ENCODE assay signal across 16 cellular contexts in genomic region chr6:169958510-169958909, GRCh38.
DNase-seq lines count a peak whose midpoint lies in the region; ATAC-seq and TF ChIP-seq lines count a peak whose summit lies in the region.
"Had no signal": no experiment of that assay in that cellular context is flagged by ENCODE, and none has a peak within 500 bp of the region (broad histone marks: within the 10 kb centered on the region; RNA-seq: fewer than 3 reads in every experiment).

No MANE protein-coding gene starts in this region.

- no peaks in the 10 kb centered on the region for H3K9me3 ChIP-seq in CD8-positive, alpha-beta T cell (ENCODE audit: low read length)
- H3K9me3 ChIP-seq in Peyer's patch, result no peaks in the 10 kb centered on the region
- no peaks in the 10 kb centered on the region for H3K9me3 ChIP-seq in colonic mucosa
- H3K9me3 ChIP-seq in spleen, result no peaks in the 10 kb centered on the region
- H3K9me3 ChIP-seq: sigmoid colon, tibial artery had no signal

- H3K27me3 ChIP-seq in CD8-positive, alpha-beta T cell (ENCODE audit: insufficient read depth, low read length), result no peaks in the 10 kb centered on the region
- no peaks in the 10 kb centered on the region for H3K27me3 ChIP-seq in Peyer's patch
- H3K27me3 ChIP-seq in colonic mucosa, result no peaks in the 10 kb centered on the region
- H3K27me3 ChIP-seq in spleen (replicated peaks in 1 of 7), result peaks cover 0 to 64% (median 23%) of the 10 kb centered on the region in 7 donors

- peak overlapping the region; percentile 53 for H3K27ac ChIP-seq in CD8-positive, alpha-beta T cell (ENCODE audit: low read depth, low read length)
- H3K27ac ChIP-seq in Peyer's patch, result peak overlapping the region in 3 of 4 donors; percentile 7 to 55 (median 40)
- no peak overlapping the region for H3K27ac ChIP-seq in colonic mucosa
- peak overlapping the region in 4 of 8 donors; percentile 46 to 80 (median 52) for H3K27ac ChIP-seq in spleen
- H3K27ac ChIP-seq: sigmoid colon, SK-N-MC, tibial artery had no signal

- no peaks in the 10 kb centered on the region for H3K36me3 Mint-ChIP-seq in CD8-positive, alpha-beta T cell
- H3K36me3 Mint-ChIP-seq: stimulated activated effector memory CD8-positive, alpha-beta T cell treated with anti-CD3 and anti-CD28 coated beads, Interleukin-12 subunit alpha, Interleukin-12 subunit beta, amount 100 ng/mL, for 72 hours had no signal

- TF ChIP-seq POLR2A in Peyer's patch (IDR thresholded peaks at IDR 0.05) (no peak), spleen (IDR thresholded peaks at IDR 0.05) (no peak)

- H3K4me3 ChIP-seq in CD8-positive, alpha-beta T cell (ENCODE audit: low read depth, low read length), result peak overlapping the region; percentile 0
- no peak overlapping the region for H3K4me3 ChIP-seq in Peyer's patch
- H3K4me3 ChIP-seq in colonic mucosa, result no peak overlapping the region
- peak overlapping the region in 1 of 8 donors; percentile 47 for H3K4me3 ChIP-seq in spleen
- H3K4me3 ChIP-seq: sigmoid colon, SK-N-MC, tibial artery had no signal

- DNase-seq in CD8-positive, alpha-beta T cell, result peak in 1 of 7 experiments; percentile 42
- DNase-seq in Peyer's patch (peak in 1 of 3 donors; percentile 6), colonic mucosa (peak; percentile 4), spleen (peak; percentile 36), midbrain (lab: John Stamatoyannopoulos, UW) (no peak)
- DNase-seq in activated CD4-positive, CD25-positive, alpha-beta regulatory T cell (lab: John Stamatoyannopoulos, UW), result no peak
- DNase-seq: Calu3, EL, erythroblast, foreskin melanocyte, hypothalamus had no signal

- CTCF ChIA-PET in CD8-positive, alpha-beta T cell (lab: Charles Lee), result interaction anchor here (0.7 kb wide), 1 partner anchor 286 kb away, joined by 4 read pairs; no protein-coding TSS in a partner anchor

- no peak for ATAC-seq in CD8-positive, alpha-beta T cell
- no peak for ATAC-seq in GM18873 (IDR thresholded peaks at IDR 0.05; ENCODE audit: low FRiP score, unreplicated experiment)

- H3K36me3 ChIP-seq in CD8-positive, alpha-beta T cell (ENCODE audit: insufficient read depth, low read length), result no peaks in the 10 kb centered on the region
- H3K36me3 ChIP-seq in Peyer's patch (no peaks in the 10 kb centered on the region), colonic mucosa (no peaks in the 10 kb centered on the region), spleen (no peaks in the 10 kb centered on the region)
- H3K36me3 ChIP-seq: sigmoid colon, tibial artery had no signal

- H3K4me3 Mint-ChIP-seq in CD8-positive, alpha-beta T cell, result no peak overlapping the region
- H3K4me3 Mint-ChIP-seq: stimulated activated effector memory CD8-positive, alpha-beta T cell treated with anti-CD3 and anti-CD28 coated beads, Interleukin-12 subunit alpha, Interleukin-12 subunit beta, amount 100 ng/mL, for 72 hours had no signal

- intact Hi-C loops in CD8-positive, alpha-beta T cell (cut with DNase I, micrococcal nuclease), result loop anchor here (2.0 to 10.0 kb wide), 3 partner anchors 130 to 334 kb away; partner anchors contain the start of genes C6orf120 (in 1 of the 2) and WDR27 (in 1 of the 2)
- intact Hi-C loops in colonic mucosa (cut with DNase I) (no loop called here), spleen (cut with DNase I; ENCODE audit: low total_unique reads) (no loop called here)

- no peaks in the 10 kb centered on the region for H3K9me3 Mint-ChIP-seq in CD8-positive, alpha-beta T cell
- H3K9me3 Mint-ChIP-seq: stimulated activated effector memory CD8-positive, alpha-beta T cell treated with anti-CD3 and anti-CD28 coated beads, Interleukin-12 subunit alpha, Interleukin-12 subunit beta, amount 100 ng/mL, for 72 hours had no signal

- WGBS in spleen, 5 donors, result 88 to 96% (median 93%) methylated on average over 10 of the region's 10 CpGs

- H3K27me3 Mint-ChIP-seq in CD8-positive, alpha-beta T cell (ENCODE audit: low read depth), result peaks cover 3% of the 10 kb centered on the region

- peak overlapping the region; percentile 94 for H3K27ac Mint-ChIP-seq in CD8-positive, alpha-beta T cell
- H3K27ac Mint-ChIP-seq: stimulated activated effector memory CD8-positive, alpha-beta T cell treated with anti-CD3 and anti-CD28 coated beads, Interleukin-12 subunit alpha, Interleukin-12 subunit beta, amount 100 ng/mL, for 72 hours had no signal

- no peak overlapping the region for H3K9ac ChIP-seq in colonic mucosa (ENCODE audit: low read depth in 2 of 2, low read length in 2 of 2)

- H3K4me1 ChIP-seq in CD8-positive, alpha-beta T cell (ENCODE audit: insufficient read depth, low read length), result peaks cover 15% of the 10 kb centered on the region
- no peaks in the 10 kb centered on the region for H3K4me1 ChIP-seq in Peyer's patch
- no peaks in the 10 kb centered on the region for H3K4me1 ChIP-seq in colonic mucosa
- peaks cover 0 to 43% (median 21%) of the 10 kb centered on the region in 6 donors for H3K4me1 ChIP-seq in spleen

- peaks cover 26% of the 10 kb centered on the region for H3K4me1 Mint-ChIP-seq in CD8-positive, alpha-beta T cell (ENCODE audit: low read depth)
- H3K4me1 Mint-ChIP-seq: stimulated activated effector memory CD8-positive, alpha-beta T cell treated with anti-CD3 and anti-CD28 coated beads, Interleukin-12 subunit alpha, Interleukin-12 subunit beta, amount 100 ng/mL, for 72 hours had no signal

- TF ChIP-seq CTCF in CD8-positive, alpha-beta T cell (IDR thresholded peaks at IDR 0.05), result no peak
- TF ChIP-seq CTCF in Peyer's patch (IDR thresholded peaks at IDR 0.05), result no peak
- no peak for TF ChIP-seq CTCF in colonic mucosa (IDR thresholded peaks at IDR 0.05)
- TF ChIP-seq CTCF in spleen (IDR thresholded peaks at IDR 0.05 in 8 of 11, conservative IDR thresholded peaks at IDR 0.05 in 3 of 11), result no peak

- POLR2A ChIA-PET in CD8-positive, alpha-beta T cell (lab: Charles Lee), result interaction anchor here (0.5 kb wide), 1 partner anchor 131 kb away, joined by 3 read pairs; no protein-coding TSS in a partner anchor

Comparison
In these comparisons a context has a peak if more than half of its experiments do, and no peak if none do; other contexts are left out.
1. DNase-seq: peak in colonic mucosa (single experiment) and spleen (single experiment); none in activated CD4-positive, CD25-positive, alpha-beta regulatory T cell (0 of 4) and midbrain (single experiment).
2. intact Hi-C loops: an anchor here in CD8-positive, alpha-beta T cell (2.0 to 10.0 kb wide); none called in colonic mucosa and spleen.